In genomic region chr2:240745456-240745855, GRCh38 we compare ENCODE assay signal across 32 cellular contexts. TPM values are rescaled to one million over a fixed set of nuclear protein-coding genes. Genes with fewer than 3 reads are reported as not detected.
"Had no signal": no experiment of that assay in that cellular context is flagged by ENCODE, and none has a peak within 500 bp of the region (broad histone marks: within the 10 kb centered on the region; RNA-seq: fewer than 3 reads in every experiment).

No MANE protein-coding gene starts in this region.

- DNase-seq: dermis blood vessel endothelial cell; dorsolateral prefrontal cortex; effector CD4-positive, alpha-beta T cell; effector memory CD4-positive, alpha-beta T cell; foreskin fibroblast; foreskin melanocyte; gastrocnemius medialis; glutamatergic neuron; head of caudate nucleus; heart right ventricle; hippocampal formation; left cardiac atrium; left lung; left ventricle myocardium superior; lower lobe of right lung; mesenchymal stem cell; mucosa of descending colon had no signal

- H3K27ac ChIP-seq: coronary artery, esophagus muscularis mucosa, gastrocnemius medialis, heart right ventricle, left lung, lower lobe of right lung had no signal

- H3K4me3 ChIP-seq: coronary artery, dorsolateral prefrontal cortex, esophagus muscularis mucosa, gastrocnemius medialis, heart right ventricle, left lung, lower lobe of right lung, mucosa of descending colon had no signal

- H3K27me3 ChIP-seq: dorsolateral prefrontal cortex, esophagus muscularis mucosa, gastrocnemius medialis had no signal

- H3K9me3 ChIP-seq: esophagus muscularis mucosa, gastrocnemius medialis, heart right ventricle, left lung, lower lobe of right lung, mucosa of descending colon had no signal

- H3K4me1 ChIP-seq: esophagus muscularis mucosa, gastrocnemius medialis, heart right ventricle, left lung, lower lobe of right lung had no signal

- H3K36me3 ChIP-seq: esophagus muscularis mucosa, gastrocnemius medialis, heart right ventricle, left lung, lower lobe of right lung had no signal

- FAIRE-seq: colon, endothelial cell of umbilical vein, islet of Langerhans, keratinocyte had no signal

RNA-seq across cellular contexts. Expression of gene AQP12A, which starts 53.8 kb away (rescaled TPM):
- total RNA-seq: dermis blood vessel endothelial cell, dorsolateral prefrontal cortex, endothelial cell of umbilical vein, epithelial cell of proximal tubule, esophagus muscularis mucosa, gastrocnemius medialis, glomerular endothelial cell, heart right ventricle, kidney epithelial cell, left cardiac atrium, left lung, left ventricle myocardium superior, lower leg skin, lower lobe of right lung, lung microvascular endothelial cell, mesenteric fat pad, mesothelial cell of epicardium, myocyte had no signal
- polyA plus RNA-seq: endothelial cell of umbilical vein, esophagus, heart right ventricle, keratinocyte had no signal
